ENCODE assay signal across 19 cellular contexts in the genomic region with DNA sequence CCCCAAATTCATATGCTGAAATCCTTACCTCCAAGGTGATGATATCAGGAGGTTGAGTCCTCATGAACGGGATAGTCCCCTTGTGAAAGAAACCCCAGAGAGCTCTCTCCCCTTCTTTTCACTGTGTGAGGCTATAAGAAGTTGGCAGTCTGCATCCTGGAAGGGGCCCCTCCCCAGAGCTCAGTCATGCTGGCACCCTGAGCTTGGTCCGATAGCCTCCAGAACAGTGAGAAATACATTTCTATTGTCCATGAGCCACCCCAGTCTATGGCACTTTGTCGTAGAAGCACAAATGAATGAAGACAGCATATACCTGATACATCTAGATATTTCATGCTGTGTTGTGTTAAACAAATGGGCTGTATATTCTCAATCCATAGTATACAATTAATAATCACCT.
"Had no signal": no experiment of that assay in that cellular context is flagged by ENCODE, and none has a peak within 500 bp of the region (broad histone marks: within the 10 kb centered on the region; RNA-seq: fewer than 3 reads in every experiment).

No MANE protein-coding gene starts in this region.

- H3K36me3 ChIP-seq: esophagus squamous epithelium, left ventricle myocardium inferior, lower lobe of right lung, pancreas, stomach, thoracic aorta, transverse colon had no signal

- H3K4me1 ChIP-seq: pancreas, transverse colon had no signal

- H3K27me3 Mint-ChIP-seq: memory B cell had no signal

- H3K4me3 Mint-ChIP-seq: memory B cell, mesothelial cell of epicardium, natural killer cell, neural crest cell had no signal

- H3K27ac Mint-ChIP-seq: memory B cell, mesothelial cell of epicardium, progenitor cell of endocrine pancreas had no signal

- H3K9me3 ChIP-seq: esophagus squamous epithelium, left ventricle myocardium inferior, lower lobe of right lung, pancreas, stomach, thoracic aorta, transverse colon had no signal

- H3K4me3 ChIP-seq: esophagus squamous epithelium, left ventricle myocardium inferior, lower lobe of right lung, pancreas, stomach, thoracic aorta, transverse colon had no signal

- H3K36me3 Mint-ChIP-seq: memory B cell, mesothelial cell of epicardium, natural killer cell had no signal

- H3K27me3 ChIP-seq: esophagus squamous epithelium, foreskin keratinocyte, pancreas, stomach, transverse colon had no signal

- H3K9me3 Mint-ChIP-seq: memory B cell, mesothelial cell of epicardium, natural killer cell, neural crest cell had no signal

- H3K4me1 Mint-ChIP-seq: neural crest cell had no signal

- DNase-seq: dermis blood vessel endothelial cell; foreskin keratinocyte; kidney; left cardiac atrium; left ventricle myocardium inferior; lower lobe of right lung; natural killer cell; pancreas; right cardiac atrium; small intestine; stimulated activated CD4-positive, alpha-beta T cell treated with anti-CD3 and anti-CD28 coated beads, Interleukin-12 subunit alpha, Interleukin-12 subunit beta, amount 100 ng/mL, for 4 hours; stomach; transverse colon had no signal

- ATAC-seq: foreskin keratinocyte had no signal

- H3K27ac ChIP-seq: esophagus squamous epithelium, foreskin keratinocyte, left ventricle myocardium inferior, lower lobe of right lung, pancreas, thoracic aorta, transverse colon had no signal
